ENCODE assay signal across 8 cellular contexts in the genomic region with DNA sequence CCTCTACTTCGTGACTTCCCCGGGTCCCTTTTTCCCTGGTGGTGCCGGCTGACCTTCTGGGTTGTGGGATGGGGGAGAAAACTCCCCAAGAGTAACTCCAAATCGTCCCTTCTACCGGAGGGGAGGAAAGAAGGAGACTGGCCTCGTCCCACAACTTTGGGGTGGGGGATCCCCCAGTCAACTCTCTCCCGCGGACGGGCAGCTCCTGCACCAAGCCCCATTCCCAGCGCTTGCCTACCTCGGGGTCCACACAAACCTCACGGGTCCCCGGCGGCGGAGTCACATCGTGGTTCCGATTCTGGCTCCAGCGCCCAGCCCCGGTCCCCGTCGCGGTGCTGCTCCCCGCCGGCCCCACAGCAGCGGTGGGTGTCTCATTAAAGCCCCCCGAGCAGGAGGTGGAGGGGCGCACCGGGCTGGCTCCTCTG. TPM values are rescaled to one million over a fixed set of nuclear protein-coding genes. Genes with fewer than 3 reads are reported as not detected.
DNase-seq lines count a peak whose midpoint lies in the region; ATAC-seq and TF ChIP-seq lines count a peak whose summit lies in the region.

No MANE protein-coding gene starts in this region.

- no peak for TF ChIP-seq CTCF in RWPE1 (conservative IDR thresholded peaks at IDR 0.05; ENCODE audit: low read depth)
- TF ChIP-seq CTCF in fibroblast of villous mesenchyme (IDR thresholded peaks at IDR 0.05; ENCODE audit: insufficient read depth, low read depth, low read length): no peak

- CTCF ChIA-PET in RWPE1 (lab: Yijun Ruan, JAX): interaction anchor here (0.6 to 3.2 kb wide), 8 partner anchors 11 to 1628 kb away, joined by 3 to 21 read pairs (median 10); no protein-coding TSS in a partner anchor

- no peak overlapping the region for H3K9ac ChIP-seq in rectal smooth muscle tissue (ENCODE audit: low read length)

- peak; percentile 28 for DNase-seq in ELR (ENCODE audit: low read depth)
- DNase-seq in RWPE1 (ENCODE audit: low spot score): no peak
- DNase-seq in fibroblast of villous mesenchyme (ENCODE audit: low read depth): no peak
- no peak for DNase-seq in NCI-H69 (lab: John Stamatoyannopoulos, UW)
- DNase-seq in kidney tubule cell (ENCODE audit: low spot score): no peak

- peaks cover 13% of the 10 kb centered on the region for H3K27me3 ChIP-seq in rectal smooth muscle tissue (ENCODE audit: control insufficient read depth, insufficient read depth, low read length)

- no peaks in the 10 kb centered on the region for H3K36me3 ChIP-seq in rectal smooth muscle tissue (ENCODE audit: control insufficient read depth, insufficient read depth, low read length)

- H3K4me3 ChIP-seq in fibroblast of villous mesenchyme (ENCODE audit: low read depth, low read length): peak overlapping the region; percentile 93
- H3K4me3 ChIP-seq in rectal smooth muscle tissue (ENCODE audit: low read length): peak overlapping the region; percentile 48

- POLR2A ChIA-PET in RWPE1 (lab: Yijun Ruan, JAX; ENCODE audit: low non-redundant PET): no interaction called here

- H3K27ac ChIP-seq in RWPE1: peak overlapping the region; percentile 48; the same call in 1 of the 2 replicates
- H3K27ac ChIP-seq in rectal smooth muscle tissue (ENCODE audit: low read depth, low read length): no peak overlapping the region

- peaks cover 3% of the 10 kb centered on the region for H3K4me1 ChIP-seq in rectal smooth muscle tissue (ENCODE audit: control insufficient read depth, insufficient read depth, low read length)

- ATAC-seq in HG02763 (IDR thresholded peaks at IDR 0.05; ENCODE audit: unreplicated experiment) (no peak), GM18868 (IDR thresholded peaks at IDR 0.05; ENCODE audit: unreplicated experiment) (no peak)

RNA-seq across cellular contexts. Expression of a gene that starts 0.3 kb away (rescaled TPM):
- 20.6 and 25.5 TPM in 2 replicates for total RNA-seq in fibroblast of villous mesenchyme
